In genomic region chrX:55220119-55220794, GRCh38 we compare ENCODE assay signal across 25 cellular contexts. TPM values are rescaled to one million over a fixed set of nuclear protein-coding genes. Genes with fewer than 3 reads are reported as not detected.
DNase-seq lines count a peak whose midpoint lies in the region; ATAC-seq, FAIRE-seq and TF ChIP-seq lines count a peak whose summit lies in the region.
"Had no signal": no experiment of that assay in that cellular context is flagged by ENCODE, and none has a peak within 500 bp of the region (broad histone marks: within the 10 kb centered on the region; RNA-seq: fewer than 3 reads in every experiment).

PAGE5 (plus strand) TSS chrX:55220346; CDS start chrX:55221383, 1,037 bp downstream.

- intact Hi-C loops in activated CD8-positive, alpha-beta T cell treated with anti-CD3 and anti-CD28 coated beads for 36 hours (cut with micrococcal nuclease) = no loop called here
- intact Hi-C loops in K562 (cut with micrococcal nuclease) = no loop called here

- in situ Hi-C loops in KBM-7 (cut with MboI; ENCODE audit: low pct_unique_long_range_greater_than_20kb, low sequenced_read_pairs) = no loop called here
- in situ Hi-C loops in K562 (cut with MboI) = no loop called here

- CTCF ChIA-PET in activated CD8-positive, alpha-beta T cell treated with anti-CD3 and anti-CD28 coated beads, Interleukin-2, amount 10 ng/mL, durations not matched to agents 7 days and 5 days (lab: Charles Lee) = no interaction called here
- CTCF ChIA-PET in activated CD8-positive, alpha-beta T cell treated with anti-CD3 and anti-CD28 coated beads for 36 hours (lab: Charles Lee) = no interaction called here
- CTCF ChIA-PET in K562 (lab: Yijun Ruan, JAX; ENCODE audit: low intra/inter-chr PET ratio) = no interaction called here

- H3K9me3 ChIP-seq in DND-41 (ENCODE audit: insufficient read depth, low read length, severe bottlenecking) = no peaks in the 10 kb centered on the region
- no peaks in the 10 kb centered on the region for H3K9me3 ChIP-seq in K562 (replicated peaks; ENCODE audit: control insufficient read depth, insufficient read depth, low read depth, low read length)

- no peak for TF ChIP-seq CTCF in activated CD8-positive, alpha-beta T cell treated with anti-CD3 and anti-CD28 coated beads for 36 hours (IDR thresholded peaks at IDR 0.05)
- no peak for TF ChIP-seq CTCF in DND-41 (IDR thresholded peaks at IDR 0.05; ENCODE audit: borderline replicate concordance, extremely low read depth, low read length, poor library complexity, severe bottlenecking)
- TF ChIP-seq CTCF in K562 (IDR thresholded peaks at IDR 0.05 in 2 of 3, conservative IDR thresholded peaks at IDR 0.05 in 1 of 3; ENCODE audit: insufficient read depth in 2 of 3, low read depth in 1 of 3, low read length in 3 of 3) = no peak

- H3K9me3 Mint-ChIP-seq in activated CD8-positive, alpha-beta T cell treated with anti-CD3 and anti-CD28 coated beads, Interleukin-2, amount 10 ng/mL, durations not matched to agents 7 days and 5 days (ENCODE audit: insufficient read depth) = no peaks in the 10 kb centered on the region
- H3K9me3 Mint-ChIP-seq in activated CD8-positive, alpha-beta T cell treated with anti-CD3 and anti-CD28 coated beads for 36 hours = no peaks in the 10 kb centered on the region
- H3K9me3 Mint-ChIP-seq: CD4-positive, alpha-beta T cell had no signal

- peak; percentile 76 for TF ChIP-seq POLR2A in K562 (conservative IDR thresholded peaks at IDR 0.05)

- no peak within 1 kb of the TSS for H3K9ac ChIP-seq in DND-41 (ENCODE audit: low read depth, low read length)
- H3K9ac ChIP-seq in K562 (ENCODE audit: insufficient read depth in 1 of 2, low read depth in 2 of 2, low read length in 2 of 2) = peak within 1 kb of the TSS; percentile 69 to 84

- peak; percentile 73 for FAIRE-seq in K562 (lab: Jason Lieb, UNC)
- FAIRE-seq: A204.1, GM12891, GM18507 had no signal

- no peaks in the 10 kb centered on the region for H3K27me3 Mint-ChIP-seq in activated CD8-positive, alpha-beta T cell treated with anti-CD3 and anti-CD28 coated beads, Interleukin-2, amount 10 ng/mL, durations not matched to agents 7 days and 5 days (ENCODE audit: low read depth)
- no peaks in the 10 kb centered on the region for H3K27me3 Mint-ChIP-seq in activated CD8-positive, alpha-beta T cell treated with anti-CD3 and anti-CD28 coated beads for 36 hours
- H3K27me3 Mint-ChIP-seq: CD4-positive, alpha-beta T cell had no signal

- DNase-seq in activated CD8-positive, alpha-beta T cell treated with anti-CD3 and anti-CD28 coated beads, Interleukin-2, amount 10 ng/mL, durations not matched to agents 7 days and 5 days = peak; percentile 19
- no peak for DNase-seq in activated CD8-positive, alpha-beta T cell treated with anti-CD3 and anti-CD28 coated beads for 36 hours
- DNase-seq in DND-41 = peak; percentile 5
- peak; percentile 1 for DNase-seq in KBM-7
- DNase-seq in K562 (ENCODE audit: extremely low read depth in 1 of 4, low spot score in 3 of 4) = peak; percentile 60 to 83 (median 68)
- DNase-seq in medulla oblongata (ENCODE audit: extremely low spot score) = no peak
- DNase-seq: Calu3, GOT3, Karpas-422, NCI-H1048, NCI-H1436, NCI-H2029 treated with DMSO at 0.1 percent for 48 hours, NCI-H2171 treated with DMSO at 0.1 percent for 48 hours, NCI-H510A, NCI-H748 treated with DMSO at 0.1 percent for 48 hours, OCI-M1, SHP77 treated with DMSO at 0.1 percent for 48 hours had no signal

- no peaks in the 10 kb centered on the region for H3K9me1 ChIP-seq in K562 (ENCODE audit: control insufficient read depth, insufficient read depth, low read length)

- H3K27ac Mint-ChIP-seq in activated CD8-positive, alpha-beta T cell treated with anti-CD3 and anti-CD28 coated beads, Interleukin-2, amount 10 ng/mL, durations not matched to agents 7 days and 5 days = no peak within 1 kb of the TSS
- H3K27ac Mint-ChIP-seq in activated CD8-positive, alpha-beta T cell treated with anti-CD3 and anti-CD28 coated beads for 36 hours = no peak within 1 kb of the TSS
- H3K27ac Mint-ChIP-seq: CD4-positive, alpha-beta T cell had no signal

- H2AFZ ChIP-seq in DND-41 (ENCODE audit: low read depth, low read length) = no peak within 1 kb of the TSS
- H2AFZ ChIP-seq in K562 (ENCODE audit: low read depth, low read length) = peak within 1 kb of the TSS; percentile 90

- POLR2A ChIA-PET in activated CD8-positive, alpha-beta T cell treated with anti-CD3 and anti-CD28 coated beads, Interleukin-2, amount 10 ng/mL, durations not matched to agents 7 days and 5 days (lab: Charles Lee) = no interaction called here
- POLR2A ChIA-PET in activated CD8-positive, alpha-beta T cell treated with anti-CD3 and anti-CD28 coated beads for 36 hours (lab: Charles Lee) = no interaction called here
- POLR2A ChIA-PET in K562 (lab: Yijun Ruan, JAX) = no interaction called here

- H3K4me1 Mint-ChIP-seq in activated CD8-positive, alpha-beta T cell treated with anti-CD3 and anti-CD28 coated beads, Interleukin-2, amount 10 ng/mL, durations not matched to agents 7 days and 5 days (ENCODE audit: low read depth) = no peaks in the 10 kb centered on the region
- H3K4me1 Mint-ChIP-seq in activated CD8-positive, alpha-beta T cell treated with anti-CD3 and anti-CD28 coated beads for 36 hours (ENCODE audit: low read depth) = no peaks in the 10 kb centered on the region

- H4K20me1 ChIP-seq in DND-41 (ENCODE audit: insufficient read depth, low read length) = no peaks in the 10 kb centered on the region
- H4K20me1 ChIP-seq in K562 (replicated peaks; ENCODE audit: control insufficient read depth, insufficient read depth, low read length) = no peaks in the 10 kb centered on the region

- H3K27me3 ChIP-seq in DND-41 (ENCODE audit: insufficient read depth, low read length, poor library complexity) (no peaks in the 10 kb centered on the region), K562 (ENCODE audit: control insufficient read depth in 2 of 2, insufficient read depth in 2 of 2, low read length in 2 of 2) (no peaks in the 10 kb centered on the region)

- H3K4me1 ChIP-seq in DND-41 (ENCODE audit: insufficient read depth, low read length) (no peaks in the 10 kb centered on the region), K562 (replicated peaks in 1 of 2; ENCODE audit: control insufficient read depth in 2 of 2, insufficient read depth in 2 of 2, low read length in 2 of 2) (peaks cover 0 to 3% of the 10 kb centered on the region in 2 experiments; a peak in 1 of 5 replicates)

- H3K4me3 Mint-ChIP-seq in activated CD8-positive, alpha-beta T cell treated with anti-CD3 and anti-CD28 coated beads, Interleukin-2, amount 10 ng/mL, durations not matched to agents 7 days and 5 days = no peak within 1 kb of the TSS
- H3K4me3 Mint-ChIP-seq in activated CD8-positive, alpha-beta T cell treated with anti-CD3 and anti-CD28 coated beads for 36 hours = no peak within 1 kb of the TSS
- H3K4me3 Mint-ChIP-seq: CD4-positive, alpha-beta T cell had no signal

- H3K27ac ChIP-seq in DND-41 (ENCODE audit: low read length) (no peak within 1 kb of the TSS), K562 (ENCODE audit: extremely low read depth, low read depth, low read length) (peak within 1 kb of the TSS; percentile 70)

- H3K36me3 ChIP-seq in DND-41 (ENCODE audit: insufficient read depth, low read length) (no peaks in the 10 kb centered on the region), K562 (ENCODE audit: control insufficient read depth, insufficient read depth, low read length) (peaks cover 11% of the 10 kb centered on the region; the same call in 1 of the 3 replicates)

- no peak within 1 kb of the TSS for H3K4me2 ChIP-seq in DND-41 (ENCODE audit: insufficient read depth, low read length)
- H3K4me2 ChIP-seq in K562 (ENCODE audit: insufficient read depth, low read length) = peak within 1 kb of the TSS; percentile 76

- ATAC-seq in activated CD8-positive, alpha-beta T cell treated with anti-CD3 and anti-CD28 coated beads, Interleukin-2, amount 10 ng/mL, durations not matched to agents 7 days and 5 days = no peak
- ATAC-seq in activated CD8-positive, alpha-beta T cell treated with anti-CD3 and anti-CD28 coated beads for 36 hours = no peak
- ATAC-seq in DND-41 (ENCODE audit: insufficient read depth, low read depth) = peak; percentile 50; the same call in 2 of the 3 replicates
- peak; percentile 96 for ATAC-seq in K562
- no peak for ATAC-seq in HG03135 (IDR thresholded peaks at IDR 0.05; ENCODE audit: unreplicated experiment)
- ATAC-seq in GM19455 (IDR thresholded peaks at IDR 0.05; ENCODE audit: unreplicated experiment) = no peak

- H3K36me3 Mint-ChIP-seq in activated CD8-positive, alpha-beta T cell treated with anti-CD3 and anti-CD28 coated beads, Interleukin-2, amount 10 ng/mL, durations not matched to agents 7 days and 5 days (ENCODE audit: low read depth) = no peaks in the 10 kb centered on the region
- H3K36me3 Mint-ChIP-seq in activated CD8-positive, alpha-beta T cell treated with anti-CD3 and anti-CD28 coated beads for 36 hours (ENCODE audit: low read depth) = no peaks in the 10 kb centered on the region

- H3K4me3 ChIP-seq in DND-41 (ENCODE audit: low read depth in 1 of 2, low read length in 2 of 2) (no peak within 1 kb of the TSS), K562 (peak within 1 kb of the TSS; percentile 48)

- H3K79me2 ChIP-seq in DND-41 (ENCODE audit: insufficient read depth, low read length) = no peaks in the 10 kb centered on the region
- peaks cover 10% of the 10 kb centered on the region for H3K79me2 ChIP-seq in K562 (ENCODE audit: control insufficient read depth, insufficient read depth, low read length)

- WGBS in K562 (ENCODE audit: insufficient coverage, low coverage, missing lambda C conversion rate) = 2% methylated on average over 18 of the region's 30 CpGs

- no peak for TF ChIP-seq EP300 in K562 (IDR thresholded peaks at IDR 0.05; ENCODE audit: low read length)

- no TSS peak for BruUV-seq in K562 (replicated peaks; lab: Mats Ljungman, UMichigan)

- no peak for TF ChIP-seq RAD21 in K562 (CRISPR knock-in tag; conservative IDR thresholded peaks at IDR 0.05 in 1 of 2, IDR thresholded peaks at IDR 0.05 in 1 of 2)

RNA-seq across cellular contexts. Expression of gene PAGE5, which starts in this region (rescaled TPM):
- total RNA-seq in activated CD8-positive, alpha-beta T cell treated with anti-CD3 and anti-CD28 coated beads, Interleukin-2, amount 10 ng/mL, durations not matched to agents 7 days and 5 days = not detected
- total RNA-seq in activated CD8-positive, alpha-beta T cell treated with anti-CD3 and anti-CD28 coated beads for 36 hours = not detected
- total RNA-seq in K562 (2011; cell fraction: chromatin; rRNA removed; ENCODE audit: low replicate concordance) = 6.5 and 8.5 TPM in 2 replicates
- 12.3 and 22.4 TPM in 2 replicates for total RNA-seq in K562 (2011; cell fraction: nucleolus; rRNA removed)
- 25.7 and 30.9 TPM in 2 replicates for total RNA-seq in K562 (2011; cell fraction: nucleoplasm; rRNA removed)
- 175 and 195 TPM in 2 replicates for total RNA-seq in K562 (2014; rRNA removed)
- total RNA-seq in K562 (2014; rRNA removed; fragmentation: Illumina TruSeq; extraction: Trizol) = 342 and 391 TPM in 2 replicates
- total RNA-seq in K562 (2015; rRNA removed; fragmentation: Illumina TruSeq; extraction: Trizol) = 322 and 336 TPM in 2 replicates
- total RNA-seq in K562 (2021) = 143 and 149 TPM in 2 replicates
- 42.0 and 146 TPM in 2 replicates for polyA plus RNA-seq in K562 (2011; rRNA removed)
- 23.5 and 35.9 TPM in 2 replicates for polyA plus RNA-seq in K562 (2011; cell fraction: cytosol; rRNA removed)
- polyA plus RNA-seq in K562 (2011; cell fraction: nucleus; rRNA removed) = 15.2 and 19.6 TPM in 2 replicates
- polyA plus RNA-seq in K562 (2012) = 247 and 311 TPM in 2 replicates
- 344 and 376 TPM in 2 replicates for polyA plus RNA-seq in K562 (2014; fragmentation: Illumina TruSeq; extraction: Trizol)
- polyA plus RNA-seq in K562 (2014; fragmentation: Nextera tagmentation; extraction: Ambion mirVana) = 100 to 1,000 TPM; 570 to 571 TPM
- 346 and 392 TPM in 2 replicates for polyA plus RNA-seq in K562 (2014; rRNA removed)
- polyA minus RNA-seq in K562 (2011; rRNA and poly(A)+ RNA removed) = 18.2 and 49.0 TPM in 2 replicates
- polyA minus RNA-seq in K562 (2011; cell fraction: cytosol; rRNA and poly(A)+ RNA removed) = 3.9 and 12.8 TPM in 2 replicates
- 3.8 and 4.2 TPM in 2 replicates for polyA minus RNA-seq in K562 (2011; cell fraction: nucleus; rRNA and poly(A)+ RNA removed)
- total RNA-seq: Calu3; CD4-positive, alpha-beta T cell; MCF 10A had no signal
- polyA plus RNA-seq: BJ had no signal

Comparison
In these comparisons a context has a peak if more than half of its experiments do, and no peak if none do; other contexts are left out.
1. RNA of gene PAGE5 (total RNA-seq): 6.5 to 391 TPM in K562; not detected in activated CD8-positive, alpha-beta T cell treated with anti-CD3 and anti-CD28 coated beads for 36 hours and not detected in activated CD8-positive, alpha-beta T cell treated with anti-CD3 and anti-CD28 coated beads, Interleukin-2, amount 10 ng/mL, durations not matched to agents 7 days and 5 days; every median in the first group is over 4 times any median in the second.
2. Peak in DNase-seq in activated CD8-positive, alpha-beta T cell treated with anti-CD3 and anti-CD28 coated beads, Interleukin-2, amount 10 ng/mL, durations not matched to agents 7 days and 5 days; RNA of the gene not detected or under 1 TPM.
3. ATAC-seq: peak in DND-41 (single experiment) and K562 (single experiment); none in activated CD8-positive, alpha-beta T cell treated with anti-CD3 and anti-CD28 coated beads, Interleukin-2, amount 10 ng/mL, durations not matched to agents 7 days and 5 days (single experiment), activated CD8-positive, alpha-beta T cell treated with anti-CD3 and anti-CD28 coated beads for 36 hours (single experiment), HG03135 (single experiment) and GM19455 (single experiment).
4. DNase-seq: peak in DND-41 (single experiment), KBM-7 (single experiment) and K562 (4 of 4); none in activated CD8-positive, alpha-beta T cell treated with anti-CD3 and anti-CD28 coated beads for 36 hours (single experiment) and medulla oblongata (single experiment).